17 cellular contexts compared by ENCODE assay signal in genomic region chr2:127191331-127192219, GRCh38. TPM values are rescaled to one million over a fixed set of nuclear protein-coding genes. Genes with fewer than 3 reads are reported as not detected.
DNase-seq lines count a peak whose midpoint lies in the region; ATAC-seq, FAIRE-seq and TF ChIP-seq lines count a peak whose summit lies in the region.
"Had no signal": no experiment of that assay in that cellular context is flagged by ENCODE, and none has a peak within 500 bp of the region (broad histone marks: within the 10 kb centered on the region; RNA-seq: fewer than 3 reads in every experiment).

No MANE protein-coding gene starts in this region.

- H3K27ac ChIP-seq in thyroid gland (no peak overlapping the region), PC-3 (ENCODE audit: low read length) (no peak overlapping the region)
- H3K27ac ChIP-seq: A549, C4-2B, GM23248 had no signal

- TF ChIP-seq CTCF in bronchial epithelial cell (IDR thresholded peaks at IDR 0.05; ENCODE audit: insufficient read depth, low read length, severe bottlenecking) (no peak), endothelial cell (IDR thresholded peaks at IDR 0.05; ENCODE audit: unreplicated experiment) (no peak), thyroid gland (IDR thresholded peaks at IDR 0.05) (no peak), PC-3 (conservative IDR thresholded peaks at IDR 0.05; ENCODE audit: low read depth, low read length) (no peak), GM10248 (IDR thresholded peaks at IDR 0.05; ENCODE audit: control extremely low read depth, extremely low read depth, low read depth, missing control alignments) (no peak)

- no peak overlapping the region for H3K9ac ChIP-seq in PC-3 (ENCODE audit: low read length)
- H3K9ac ChIP-seq: GM23248 had no signal

- no peaks in the 10 kb centered on the region for H3K4me1 ChIP-seq in thyroid gland
- no peaks in the 10 kb centered on the region for H3K4me1 ChIP-seq in PC-3 (ENCODE audit: insufficient read depth, low read length)
- H3K4me1 ChIP-seq: A549, BE2C had no signal

- H3K27me3 Mint-ChIP-seq in endothelial cell (ENCODE audit: unreplicated experiment) = peaks cover 7% of the 10 kb centered on the region
- H3K27me3 Mint-ChIP-seq in stimulated activated memory B cell treated with anti-CD40 and anti-IgM and Interleukin-4, amounts not matched to agents 10 μg/mL and 1 μg/mL and 100 μg/mL, for 72 hours = peaks cover 41% of the 10 kb centered on the region

- no peaks in the 10 kb centered on the region for H3K9me2 ChIP-seq in PC-3 (replicated peaks; ENCODE audit: low read length)

- H3K36me3 Mint-ChIP-seq in endothelial cell (ENCODE audit: low read depth, unreplicated experiment) = peaks cover 25% of the 10 kb centered on the region
- H3K36me3 Mint-ChIP-seq in stimulated activated memory B cell treated with anti-CD40 and anti-IgM and Interleukin-4, amounts not matched to agents 10 μg/mL and 1 μg/mL and 100 μg/mL, for 72 hours = no peaks in the 10 kb centered on the region
- H3K36me3 Mint-ChIP-seq: CD8-positive, alpha-beta T cell had no signal

- H3K9me3 ChIP-seq in thyroid gland (no peaks in the 10 kb centered on the region), PC-3 (ENCODE audit: low read length) (no peaks in the 10 kb centered on the region)
- H3K9me3 ChIP-seq: BE2C had no signal

- FAIRE-seq in bronchial epithelial cell (lab: Jason Lieb, UNC) = peak; percentile 7
- FAIRE-seq: A549 had no signal

- POLR2A ChIA-PET in PC-3 (lab: Charles Lee; ENCODE audit: unreplicated experiment) (no interaction called here), GM10248 (lab: Yijun Ruan, JAX) (no interaction called here)

- BruUV-seq in PC-3 (replicated peaks; lab: Mats Ljungman, UMichigan) = no TSS peak

- TF ChIP-seq POLR2A in thyroid gland (IDR thresholded peaks at IDR 0.05) = no peak

- no peak overlapping the region for H3K27ac Mint-ChIP-seq in endothelial cell (ENCODE audit: unreplicated experiment)
- H3K27ac Mint-ChIP-seq in stimulated activated memory B cell treated with anti-CD40 and anti-IgM and Interleukin-4, amounts not matched to agents 10 μg/mL and 1 μg/mL and 100 μg/mL, for 72 hours = no peak overlapping the region
- H3K27ac Mint-ChIP-seq: CD8-positive, alpha-beta T cell had no signal

- H3K27me3 ChIP-seq in bronchial epithelial cell (ENCODE audit: control insufficient read depth, insufficient read depth, low read length) (no peaks in the 10 kb centered on the region), thyroid gland (no peaks in the 10 kb centered on the region), PC-3 (ENCODE audit: low read length) (no peaks in the 10 kb centered on the region)
- H3K27me3 ChIP-seq: BE2C had no signal

- CTCF ChIA-PET in PC-3 (lab: Charles Lee) (no interaction called here), GM10248 (lab: Yijun Ruan, JAX) (interaction anchor here (1.3 to 1.4 kb wide), 2 partner anchors 14 to 16 kb away, joined by 3 to 6 read pairs; no protein-coding TSS in a partner anchor)

- no peak for DNase-seq in bronchial epithelial cell (ENCODE audit: low read depth)
- DNase-seq in endothelial cell (ENCODE audit: low spot score) = no peak
- DNase-seq in mesenteric fat pad (ENCODE audit: low spot score) = peak; percentile 86
- no peak for DNase-seq in thyroid gland
- no peak for DNase-seq in SKM-1 (lab: John Stamatoyannopoulos, UW; ENCODE audit: unreplicated experiment)
- DNase-seq in PC-3 = no peak
- no peak for DNase-seq in GM10248 (ENCODE audit: extremely low spot score)
- DNase-seq: BE2C; CD8-positive, alpha-beta T cell; DMS53; GF-D8; GM23248; H9; IMR-90 had no signal

- peak; percentile 44 for ATAC-seq in stimulated activated memory B cell treated with anti-CD40 and anti-IgM and Interleukin-4, amounts not matched to agents 10 μg/mL and 1 μg/mL and 100 μg/mL, for 72 hours
- ATAC-seq in PC-3 = no peak
- ATAC-seq: A549; CD8-positive, alpha-beta T cell had no signal

- WGBS in thyroid gland, 2 donors = 86 to 89% methylated on average over 9 to 10 of the region's 13 CpGs

- H3K4me3 ChIP-seq in bronchial epithelial cell (ENCODE audit: low read depth, low read length) (no peak overlapping the region), thyroid gland (replicated peaks in 1 of 3) (no peak overlapping the region), PC-3 (ENCODE audit: low read length) (no peak overlapping the region)
- H3K4me3 ChIP-seq: A549, GM23248 had no signal

- H3K36me3 ChIP-seq in bronchial epithelial cell (ENCODE audit: control insufficient read depth, insufficient read depth, low read length) (no peaks in the 10 kb centered on the region), thyroid gland (no peaks in the 10 kb centered on the region), PC-3 (ENCODE audit: low read depth, low read length) (no peaks in the 10 kb centered on the region)
- H3K36me3 ChIP-seq: BE2C had no signal

- peaks cover 23% of the 10 kb centered on the region for H3K4me1 Mint-ChIP-seq in endothelial cell (ENCODE audit: unreplicated experiment)
- H3K4me1 Mint-ChIP-seq in stimulated activated memory B cell treated with anti-CD40 and anti-IgM and Interleukin-4, amounts not matched to agents 10 μg/mL and 1 μg/mL and 100 μg/mL, for 72 hours = no peaks in the 10 kb centered on the region

- H3F3A ChIP-seq in PC-3 (ENCODE audit: low read length, unreplicated experiment) = no peaks in the 10 kb centered on the region

- H3K4me2 ChIP-seq in PC-3 (ENCODE audit: low read length) = no peak overlapping the region
- H3K4me2 ChIP-seq: A549 had no signal

- no peaks in the 10 kb centered on the region for H3K79me2 ChIP-seq in PC-3 (ENCODE audit: low read length)

- no peak overlapping the region for H2AFZ ChIP-seq in PC-3 (ENCODE audit: low read length)
- H2AFZ ChIP-seq: GM23248 had no signal

- no peaks in the 10 kb centered on the region for H3K9me3 Mint-ChIP-seq in endothelial cell (ENCODE audit: unreplicated experiment)
- H3K9me3 Mint-ChIP-seq in stimulated activated memory B cell treated with anti-CD40 and anti-IgM and Interleukin-4, amounts not matched to agents 10 μg/mL and 1 μg/mL and 100 μg/mL, for 72 hours = peaks cover 3% of the 10 kb centered on the region

- intact Hi-C loops in thyroid gland (cut with DNase I) = no loop called here
- intact Hi-C loops in PC-3 (cut with micrococcal nuclease) = loop anchor here (10.0 kb wide), 2 partner anchors 113 to 453 kb away; partner anchors contain the start of gene GPR17

- H4K20me1 ChIP-seq in PC-3 (ENCODE audit: low read length) = no peaks in the 10 kb centered on the region

- peak overlapping the region; percentile 24 for H3K4me3 Mint-ChIP-seq in endothelial cell (ENCODE audit: unreplicated experiment)
- no peak overlapping the region for H3K4me3 Mint-ChIP-seq in stimulated activated memory B cell treated with anti-CD40 and anti-IgM and Interleukin-4, amounts not matched to agents 10 μg/mL and 1 μg/mL and 100 μg/mL, for 72 hours
- H3K4me3 Mint-ChIP-seq: CD8-positive, alpha-beta T cell; H9 had no signal

RNA-seq across cellular contexts. Expression of gene CYP27C1, which starts 28.5 kb away (rescaled TPM):
- total RNA-seq in bronchial epithelial cell (0.26 and 0.38 TPM in 2 replicates), endothelial cell (ENCODE audit: unreplicated experiment) (6.4 TPM), mesenteric fat pad (1.1 TPM), thyroid gland (under 1 TPM in 1 of 4 donors, not detected in 3; 0.40 TPM), PC-3 (2014; rRNA removed) (0.36 and 1.2 TPM in 2 replicates)
- total RNA-seq: CD8-positive, alpha-beta T cell; IMR-90 had no signal
